Comparison of ENCODE assay signal across 8 cellular contexts in the genomic region with DNA sequence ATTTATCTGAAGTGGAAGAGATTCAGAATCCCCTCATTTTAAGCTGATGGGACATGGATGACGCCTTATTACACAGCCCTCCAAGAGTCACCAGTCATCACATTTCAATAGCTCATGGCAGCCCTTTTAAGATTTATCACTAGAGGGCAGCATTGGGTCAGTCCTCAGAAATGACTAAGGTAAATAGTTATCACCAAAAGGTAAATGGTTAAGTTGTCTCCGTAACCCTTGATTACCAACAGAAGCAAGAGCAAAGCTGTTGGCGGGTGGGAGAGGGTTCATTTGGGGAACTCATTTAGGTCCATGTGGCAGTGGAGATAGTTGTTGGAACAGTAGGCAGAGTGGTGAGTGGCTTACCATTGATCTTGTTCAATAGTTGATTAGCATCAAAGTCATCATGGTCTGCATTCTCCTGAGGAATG.
DNase-seq lines count a peak whose midpoint lies in the region; ATAC-seq, FAIRE-seq and TF ChIP-seq lines count a peak whose summit lies in the region.

No MANE protein-coding gene starts in this region.

- no peak overlapping the region for H3K27ac ChIP-seq in DOHH2 (ENCODE audit: low read depth, low read length)
- H3K27ac ChIP-seq in OCI-LY3 (ENCODE audit: low read length), result no peak overlapping the region

- peak; percentile 80 for ATAC-seq in GM21360 (IDR thresholded peaks at IDR 0.05; ENCODE audit: unreplicated experiment)

- H3F3A ChIP-seq in DOHH2 (ENCODE audit: control insufficient read depth, insufficient read depth), result no peaks in the 10 kb centered on the region

- H3K9me2 ChIP-seq in DOHH2 (replicated peaks; ENCODE audit: control insufficient read depth, low read length), result no peaks in the 10 kb centered on the region

- no peak overlapping the region for H3K4me3 ChIP-seq in DOHH2 (ENCODE audit: low read length)
- no peak overlapping the region for H3K4me3 ChIP-seq in OCI-LY3 (ENCODE audit: low read length)

- H2AFZ ChIP-seq in OCI-LY3 (ENCODE audit: low read depth, low read length), result no peak overlapping the region; the same call in 1 of the 2 replicates

- H4K20me1 ChIP-seq in DOHH2 (ENCODE audit: control insufficient read depth, insufficient read depth, low read depth, low read length) (no peaks in the 10 kb centered on the region), OCI-LY3 (ENCODE audit: insufficient read depth, low read length) (no peaks in the 10 kb centered on the region)

- peak; percentile 84 for TF ChIP-seq CTCF in DOHH2 (IDR thresholded peaks at IDR 0.05; ENCODE audit: low read depth, low read length, poor library complexity, severe bottlenecking)
- peak; percentile 76 for TF ChIP-seq CTCF in OCI-LY3 (IDR thresholded peaks at IDR 0.05; ENCODE audit: low read depth, low read length)

- H3K9me3 ChIP-seq in DOHH2 (ENCODE audit: control insufficient read depth, insufficient read depth, low read length), result no peaks in the 10 kb centered on the region
- H3K9me3 ChIP-seq in OCI-LY3 (ENCODE audit: insufficient read depth, low read length), result no peaks in the 10 kb centered on the region

- DNase-seq in HTR-8/SVneo (ENCODE audit: insufficient read length, low spot score) (peak; percentile 67), amniotic epithelial cell (ENCODE audit: low read depth) (peak; percentile 43), iPS DF 4.7 (ENCODE audit: extremely low read depth, low spot score) (peak; percentile 38), amniotic stem cell (lab: John Stamatoyannopoulos, UW) (no peak)
- DNase-seq in stimulated activated CD4-positive, alpha-beta T cell treated with anti-CD3 and anti-CD28 coated beads, Interleukin-15, amount 100 ng/mL, for 24 hours, result peak; percentile 44

- no peaks in the 10 kb centered on the region for H3K36me3 ChIP-seq in DOHH2 (ENCODE audit: control insufficient read depth, low read length)
- no peaks in the 10 kb centered on the region for H3K36me3 ChIP-seq in OCI-LY3 (replicated peaks; ENCODE audit: low read depth, low read length)

- H3K4me2 ChIP-seq in DOHH2 (ENCODE audit: low read length) (no peak overlapping the region), OCI-LY3 (ENCODE audit: low read length) (peak overlapping the region; percentile 60)

- H3K27me3 ChIP-seq in DOHH2 (ENCODE audit: control insufficient read depth, low read length) (no peaks in the 10 kb centered on the region), OCI-LY3 (ENCODE audit: low read depth, low read length) (no peaks in the 10 kb centered on the region)

- no peaks in the 10 kb centered on the region for H3K79me2 ChIP-seq in DOHH2 (ENCODE audit: control insufficient read depth, low read length)
- H3K79me2 ChIP-seq in OCI-LY3 (ENCODE audit: low read length), result no peaks in the 10 kb centered on the region

- H3K4me1 ChIP-seq in DOHH2 (ENCODE audit: control insufficient read depth, low read length), result no peaks in the 10 kb centered on the region
- H3K4me1 ChIP-seq in OCI-LY3 (ENCODE audit: low read length), result peaks cover 7% of the 10 kb centered on the region; the same call in 1 of the 2 replicates

- H3K9ac ChIP-seq in OCI-LY3 (ENCODE audit: low read length), result no peak overlapping the region

- FAIRE-seq in HTR-8/SVneo (lab: Jason Lieb, UNC), result peak; percentile 89
